In the genomic region with DNA sequence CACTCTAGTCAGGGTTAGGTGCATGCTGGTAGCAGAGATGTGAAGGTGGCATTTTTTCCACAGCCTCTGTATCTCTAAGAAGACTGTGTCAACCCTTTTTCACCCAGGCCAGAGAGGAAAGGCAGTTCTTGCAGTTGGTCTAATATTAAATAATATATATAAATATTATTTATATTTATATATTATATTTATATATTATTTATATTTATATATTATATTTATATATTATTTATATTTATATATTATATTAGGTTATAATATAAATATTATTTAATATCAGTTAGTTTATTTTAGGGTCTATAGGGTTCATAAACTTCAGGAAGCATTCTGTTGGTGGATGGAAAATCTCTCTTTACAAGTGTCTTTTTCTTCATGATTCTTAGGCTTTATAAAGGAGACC, we compare ENCODE assay signal across 18 cellular contexts.
DNase-seq lines count a peak whose midpoint lies in the region; ATAC-seq, FAIRE-seq and TF ChIP-seq lines count a peak whose summit lies in the region.
"Had no signal": no experiment of that assay in that cellular context is flagged by ENCODE, and none has a peak within 500 bp of the region (broad histone marks: within the 10 kb centered on the region; RNA-seq: fewer than 3 reads in every experiment).

No MANE protein-coding gene starts in this region.

- H3K4me2 ChIP-seq in HCT116 (ENCODE audit: low read length): no peak overlapping the region
- H3K4me2 ChIP-seq: A549 had no signal

- no peak overlapping the region for H3K27ac Mint-ChIP-seq in T-cell
- H3K27ac Mint-ChIP-seq: B cell; CD8-positive, alpha-beta T cell; H9 had no signal

- H3K36me3 ChIP-seq in HCT116 (ENCODE audit: control insufficient read depth in 1 of 2, insufficient read depth in 2 of 2, low read length in 2 of 2) (no peaks in the 10 kb centered on the region), kidney (ENCODE audit: control insufficient read depth in 1 of 2, insufficient read depth in 2 of 2, low read length in 2 of 2) (no peaks in the 10 kb centered on the region), prostate gland (no peaks in the 10 kb centered on the region)

- H3K27ac ChIP-seq in HCT116 (ENCODE audit: low read depth, low read length) (no peak overlapping the region), kidney (ENCODE audit: low read depth in 2 of 2, low read length in 2 of 2) (no peak overlapping the region), prostate gland (no peak overlapping the region)
- H3K27ac ChIP-seq: A549; BLaER1 treated with 17β-estradiol and CSF1 and Interleukin-3, amounts not matched to agents 10 nM and 100 nM had no signal

- no peaks in the 10 kb centered on the region for H3K36me3 Mint-ChIP-seq in T-cell
- H3K36me3 Mint-ChIP-seq: CD8-positive, alpha-beta T cell had no signal

- RAD21 ChIA-PET in HCT116 (lab: Charles Lee; ENCODE audit: low non-redundant PET in 1 of 2, low total read pairs in 2 of 2, uncharacterized antibody in 2 of 2, unreplicated experiment in 2 of 2): no interaction called here

- H3K9ac ChIP-seq in HCT116 (ENCODE audit: low read length) (no peak overlapping the region), kidney (ENCODE audit: low read length in 2 of 2) (no peak overlapping the region)
- H3K9ac ChIP-seq: BLaER1 treated with 17β-estradiol and CSF1 and Interleukin-3, amounts not matched to agents 10 nM and 100 nM had no signal

- H3K4me1 Mint-ChIP-seq in T-cell: no peaks in the 10 kb centered on the region
- H3K4me1 Mint-ChIP-seq: H9 had no signal

- POLR2A ChIA-PET in HCT116 (lab: Charles Lee): no interaction called here
- POLR2A ChIA-PET in T-cell (lab: Charles Lee): no interaction called here

- intact Hi-C loops in HCT116 (cut with micrococcal nuclease) (no loop called here), kidney (cut with DNase I) (no loop called here), prostate gland (cut with DNase I) (no loop called here)

- peaks cover 4 to 5% of the 10 kb centered on the region in 2 experiments; a peak in 3 of 4 replicates for H3K9me3 ChIP-seq in HCT116 (ENCODE audit: control insufficient read depth in 1 of 2, insufficient read depth in 1 of 2, low read depth in 1 of 2, low read length in 2 of 2)
- H3K9me3 ChIP-seq in kidney (ENCODE audit: control insufficient read depth in 1 of 2, low read length in 2 of 2): peaks cover 0 to 2% of the 10 kb centered on the region in 2 donors
- H3K9me3 ChIP-seq in prostate gland: no peaks in the 10 kb centered on the region

- FAIRE-seq in TTC549 (lab: Jason Lieb, UNC): peak; percentile 86
- FAIRE-seq in kidney (lab: Jason Lieb, UNC): peak; percentile 37
- FAIRE-seq: GM12891, GM19239, H1 had no signal

- no peaks in the 10 kb centered on the region for H4K20me1 ChIP-seq in HCT116 (ENCODE audit: insufficient read depth)
- H4K20me1 ChIP-seq: BLaER1 treated with 17β-estradiol and CSF1 and Interleukin-3, amounts not matched to agents 10 nM and 100 nM had no signal

- H3K4me3 Mint-ChIP-seq in T-cell: no peak overlapping the region
- H3K4me3 Mint-ChIP-seq: B cell; CD8-positive, alpha-beta T cell; H9 had no signal

- ATAC-seq in HCT116 (no peak), T-cell (replicated peaks in 1 of 4) (no peak)
- ATAC-seq: A549; CD8-positive, alpha-beta T cell had no signal

- peaks cover 7 to 17% (median 13%) of the 10 kb centered on the region in 3 donors for H3K9me3 Mint-ChIP-seq in T-cell

- H3K79me2 ChIP-seq in HCT116 (ENCODE audit: insufficient read depth, low read length): no peaks in the 10 kb centered on the region

- DNase-seq in HCT116 (ENCODE audit: low read depth, low spot score): no peak
- DNase-seq in kidney: no peak
- DNase-seq in prostate gland (ENCODE audit: low spot score): no peak
- DNase-seq in NAMALWA (ENCODE audit: low spot score): no peak
- no peak for DNase-seq in T-cell
- DNase-seq in NCI-H2107 treated with DMSO at 0.1 percent for 48 hours (lab: John Stamatoyannopoulos, UW; ENCODE audit: unreplicated experiment): no peak
- DNase-seq: CD8-positive, alpha-beta T cell; DMS 273 treated with DMSO at 0.1 percent for 48 hours; DND-41; EL; H9 had no signal

- no TSS peak for BruUV-seq in HCT116 (replicated peaks; lab: Mats Ljungman, UMichigan)

- peak overlapping the region; percentile 62 for H2AFZ ChIP-seq in HCT116 (ENCODE audit: low read depth, low read length, poor library complexity, severe bottlenecking)

- TF ChIP-seq POLR2A in HCT116 (IDR thresholded peaks at IDR 0.05; ENCODE audit: borderline replicate concordance, extremely low read depth, insufficient read depth, insufficient read length) (no peak), prostate gland (IDR thresholded peaks at IDR 0.05) (no peak)

- TF ChIP-seq RAD21 in HCT116 (IDR thresholded peaks at IDR 0.05; ENCODE audit: low read depth): no peak

- H3K4me3 ChIP-seq in HCT116 (replicated peaks in 1 of 2; ENCODE audit: low read depth in 1 of 2, low read length in 2 of 2) (no peak overlapping the region), kidney (ENCODE audit: low read length in 2 of 2) (no peak overlapping the region), prostate gland (no peak overlapping the region)
- H3K4me3 ChIP-seq: A549; BLaER1 treated with 17β-estradiol and CSF1 and Interleukin-3, amounts not matched to agents 10 nM and 100 nM had no signal

- H3K9me2 ChIP-seq in HCT116 (ENCODE audit: insufficient read depth): no peaks in the 10 kb centered on the region

- peaks cover 3 to 11% of the 10 kb centered on the region in 2 donors for H3K27me3 Mint-ChIP-seq in T-cell

- CTCF ChIA-PET in HCT116 (lab: Charles Lee) (interaction anchor here (1.9 kb wide), 1 partner anchor 16 kb away, joined by 7 read pairs; no protein-coding TSS in a partner anchor), T-cell (lab: Charles Lee) (no interaction called here)

- H3K4me1 ChIP-seq in HCT116 (ENCODE audit: control insufficient read depth in 1 of 2, insufficient read depth in 2 of 2, low read length in 2 of 2) (no peaks in the 10 kb centered on the region), kidney (ENCODE audit: control insufficient read depth in 1 of 2, insufficient read depth in 1 of 2, low read depth in 1 of 2, low read length in 2 of 2) (no peaks in the 10 kb centered on the region), prostate gland (replicated peaks) (no peaks in the 10 kb centered on the region)
- H3K4me1 ChIP-seq: A549 had no signal

- no peaks in the 10 kb centered on the region for H3K27me3 ChIP-seq in HCT116 (ENCODE audit: insufficient read depth, low read length)
- H3K27me3 ChIP-seq in prostate gland (replicated peaks; ENCODE audit: insufficient read depth): no peaks in the 10 kb centered on the region
- H3K27me3 ChIP-seq: BLaER1 treated with 17β-estradiol and CSF1 and Interleukin-3, amounts not matched to agents 10 nM and 100 nM had no signal

- no peak for TF ChIP-seq CTCF in HCT116 (IDR thresholded peaks at IDR 0.05 in 2 of 3, conservative IDR thresholded peaks at IDR 0.05 in 1 of 3; ENCODE audit: borderline replicate concordance in 1 of 3, insufficient read depth in 1 of 3, low read depth in 2 of 3, low read length in 2 of 3)
- no peak for TF ChIP-seq CTCF in kidney (IDR thresholded peaks at IDR 0.05; ENCODE audit: borderline replicate concordance, extremely low read depth, insufficient read depth)
- no peak for TF ChIP-seq CTCF in prostate gland (IDR thresholded peaks at IDR 0.05)

TF ChIP-seq in HCT116, 20 proteins besides CTCF, POLR2A, EP300 and RAD21:
- TF ChIP-seq SP1 (IDR thresholded peaks at IDR 0.05; ENCODE audit: low read depth) (no peak), SRF (IDR thresholded peaks at IDR 0.05; ENCODE audit: low read depth) (no peak), CBX3 (IDR thresholded peaks at IDR 0.05; ENCODE audit: low read depth) (no peak), ZFX (IDR thresholded peaks at IDR 0.05) (no peak), REST (IDR thresholded peaks at IDR 0.05; ENCODE audit: low read depth) (no peak), SIN3A (IDR thresholded peaks at IDR 0.05; ENCODE audit: low read depth) (no peak), FOSL1 (IDR thresholded peaks at IDR 0.05; ENCODE audit: low read depth) (no peak)
- TF ChIP-seq, protein P1, sequence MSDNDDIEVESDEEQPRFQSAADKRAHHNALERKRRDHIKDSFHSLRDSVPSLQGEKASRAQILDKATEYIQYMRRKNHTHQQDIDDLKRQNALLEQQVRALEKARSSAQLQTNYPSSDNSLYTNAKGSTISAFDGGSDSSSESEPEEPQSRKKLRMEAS (IDR thresholded peaks at IDR 0.05): no peak
